ENCODE assay signal across 17 cellular contexts in genomic region chr11:102214623-102215022, GRCh38.
A peak's percentile ranks its signal among the peaks of the same experiment; 100 is the strongest.
DNase-seq lines count a peak whose midpoint lies in the region; ATAC-seq and TF ChIP-seq lines count a peak whose summit lies in the region.
"Had no signal": no experiment of that assay in that cellular context is flagged by ENCODE, and none has a peak within 500 bp of the region (broad histone marks: within the 10 kb centered on the region; RNA-seq: fewer than 3 reads in every experiment).

No MANE protein-coding gene starts in this region.

- H3K27ac Mint-ChIP-seq in activated CD4-positive, alpha-beta T cell treated with anti-CD3 and anti-CD28 coated beads, Interleukin-2, amount 10 ng/mL, durations not matched to agents 24 days and 14 days: no peak overlapping the region
- H3K27ac Mint-ChIP-seq: CD14-positive monocyte had no signal

- H3K4me1 ChIP-seq in GM23248 (ENCODE audit: insufficient read depth) (0 out of 2 replicates have a peak, but pooled peaks cover 8% of the 10 kb centered on the region), subcutaneous abdominal adipose tissue (ENCODE audit: control insufficient read depth in 5 of 5, insufficient read depth in 5 of 5, low read length in 5 of 5) (peaks cover 0 to 42% (median 16%) of the 10 kb centered on the region in 5 donors), transverse colon (no peaks in the 10 kb centered on the region), prostate gland (replicated peaks) (no peaks in the 10 kb centered on the region)

- H3K27me3 Mint-ChIP-seq in activated CD4-positive, alpha-beta T cell treated with anti-CD3 and anti-CD28 coated beads, Interleukin-2, amount 10 ng/mL, durations not matched to agents 24 days and 14 days: peaks cover 11% of the 10 kb centered on the region

- peak; percentile 2 for DNase-seq in activated CD4-positive, alpha-beta T cell treated with anti-CD3 and anti-CD28 coated beads, Interleukin-2, amount 10 ng/mL, durations not matched to agents 24 days and 14 days
- DNase-seq in activated CD4-positive, alpha-beta T cell treated with anti-CD3 and anti-CD28 coated beads, Interleukin-2, amount 50 U/mL, for 48 hours: no peak
- DNase-seq in GM23248 (no peak), coronary artery (ENCODE audit: low spot score) (no peak), transverse colon (no peak), prostate gland (ENCODE audit: low spot score) (no peak)
- DNase-seq: DND-41, GDM1, KBM-7, NCI-H1105, NCI-H1694, NCI-H2081 treated with DMSO at 0.1 percent for 48 hours had no signal

- TF ChIP-seq CTCF in coronary artery (IDR thresholded peaks at IDR 0.05) (no peak), transverse colon (IDR thresholded peaks at IDR 0.05) (no peak), prostate gland (IDR thresholded peaks at IDR 0.05) (no peak)

- H3K4me2 ChIP-seq in GM23248 (ENCODE audit: unreplicated experiment): no peak overlapping the region

- H3K9me3 Mint-ChIP-seq in activated CD4-positive, alpha-beta T cell treated with anti-CD3 and anti-CD28 coated beads, Interleukin-2, amount 10 ng/mL, durations not matched to agents 24 days and 14 days: no peaks in the 10 kb centered on the region

- H3F3A ChIP-seq in GM23248 (ENCODE audit: insufficient read depth): peaks cover 26% of the 10 kb centered on the region; the same call in 1 of the 2 replicates

- intact Hi-C loops in activated CD4-positive, alpha-beta T cell treated with anti-CD3 and anti-CD28 coated beads, Interleukin-2, amount 10 ng/mL, durations not matched to agents 24 days and 14 days (cut with micrococcal nuclease): no loop called here
- intact Hi-C loops in transverse colon (cut with DNase I; ENCODE audit: low total_unique reads): no loop called here
- intact Hi-C loops in prostate gland (cut with DNase I): no loop called here

- H3K4me1 Mint-ChIP-seq in activated CD4-positive, alpha-beta T cell treated with anti-CD3 and anti-CD28 coated beads, Interleukin-2, amount 10 ng/mL, durations not matched to agents 24 days and 14 days: no peaks in the 10 kb centered on the region
- H3K4me1 Mint-ChIP-seq: CD14-positive monocyte had no signal

- H3K27me3 ChIP-seq in GM23248 (replicated peaks; ENCODE audit: insufficient read depth) (no peaks in the 10 kb centered on the region), subcutaneous abdominal adipose tissue (ENCODE audit: control insufficient read depth in 5 of 5, insufficient read depth in 4 of 5, low read length in 5 of 5) (no peaks in the 10 kb centered on the region), transverse colon (no peaks in the 10 kb centered on the region), prostate gland (replicated peaks; ENCODE audit: insufficient read depth) (no peaks in the 10 kb centered on the region)

- H3K4me3 ChIP-seq in GM23248 (no peak overlapping the region), coronary artery (no peak overlapping the region), subcutaneous abdominal adipose tissue (ENCODE audit: low read depth in 1 of 5, low read length in 5 of 5) (no peak overlapping the region), transverse colon (no peak overlapping the region), prostate gland (no peak overlapping the region)

- peaks cover 98% of the 10 kb centered on the region for H3K79me2 ChIP-seq in GM23248 (ENCODE audit: insufficient read depth)

- H4K20me1 ChIP-seq in GM23248 (ENCODE audit: insufficient read depth): no peaks in the 10 kb centered on the region

- H3K9me2 ChIP-seq in GM23248 (ENCODE audit: insufficient read depth): no peaks in the 10 kb centered on the region

- TF ChIP-seq POLR2A in transverse colon (IDR thresholded peaks at IDR 0.05) (no peak), prostate gland (IDR thresholded peaks at IDR 0.05) (no peak)

- no peak overlapping the region for H3K9ac ChIP-seq in GM23248
- H3K9ac ChIP-seq in subcutaneous abdominal adipose tissue (ENCODE audit: low read length in 5 of 5): peak overlapping the region in 2 of 5 donors; percentile 41 to 52

- H3K36me3 Mint-ChIP-seq in activated CD4-positive, alpha-beta T cell treated with anti-CD3 and anti-CD28 coated beads, Interleukin-2, amount 10 ng/mL, durations not matched to agents 24 days and 14 days (ENCODE audit: low read depth): no peaks in the 10 kb centered on the region
- H3K36me3 Mint-ChIP-seq: CD14-positive monocyte had no signal

- no peak overlapping the region for H3K4me3 Mint-ChIP-seq in activated CD4-positive, alpha-beta T cell treated with anti-CD3 and anti-CD28 coated beads, Interleukin-2, amount 10 ng/mL, durations not matched to agents 24 days and 14 days
- H3K4me3 Mint-ChIP-seq: CD14-positive monocyte had no signal

- H2AFZ ChIP-seq in GM23248: no peak overlapping the region

- ATAC-seq in GM21737 (IDR thresholded peaks at IDR 0.05; ENCODE audit: unreplicated experiment): no peak
- ATAC-seq: Panc1 had no signal

- H3K27ac ChIP-seq in GM23248: 0 out of 2 replicates have a peak overlapping the region, but pooled peaks have one; percentile 1
- H3K27ac ChIP-seq in coronary artery: peak overlapping the region; percentile 71 to 75
- H3K27ac ChIP-seq in subcutaneous abdominal adipose tissue (ENCODE audit: low read depth, low read length): peak overlapping the region; percentile 94
- no peak overlapping the region for H3K27ac ChIP-seq in transverse colon
- no peak overlapping the region for H3K27ac ChIP-seq in prostate gland
- H3K27ac ChIP-seq: 22Rv1 had no signal

- H3K36me3 ChIP-seq in GM23248 (ENCODE audit: low read depth) (peaks cover 74% of the 10 kb centered on the region), subcutaneous abdominal adipose tissue (ENCODE audit: control insufficient read depth in 5 of 5, insufficient read depth in 5 of 5, low read length in 5 of 5) (peaks cover 2 to 15% (median 6%) of the 10 kb centered on the region in 5 donors), transverse colon (peaks cover 0 to 5% (median 0%) of the 10 kb centered on the region in 4 donors), prostate gland (no peaks in the 10 kb centered on the region)

- H3K9me3 ChIP-seq in GM23248 (ENCODE audit: low read depth) (no peaks in the 10 kb centered on the region), subcutaneous abdominal adipose tissue (ENCODE audit: control insufficient read depth in 5 of 5, low read length in 5 of 5) (no peaks in the 10 kb centered on the region), transverse colon (no peaks in the 10 kb centered on the region), prostate gland (no peaks in the 10 kb centered on the region)

- in situ Hi-C loops in GM23248 (cut with MboI): no loop called here
- in situ Hi-C loops in transverse colon (cut with MboI; ENCODE audit: low pct_ligation_motif_present in 1 of 4, low pct_unique_long_range_greater_than_20kb in 1 of 4, low sequenced_read_pairs in 3 of 4): no loop called here

- no peak for TF ChIP-seq EP300 in transverse colon (IDR thresholded peaks at IDR 0.05; ENCODE audit: low read depth)

Comparison
In these comparisons a context has a peak if more than half of its experiments do, and no peak if none do; other contexts are left out.
1. H3K27ac ChIP-seq: peak in GM23248 (single experiment), coronary artery (2 of 2) and subcutaneous abdominal adipose tissue (single experiment); none in transverse colon (0 of 4) and prostate gland (0 of 2).